Comparison of ENCODE assay signal across 13 cellular contexts in the genomic region with DNA sequence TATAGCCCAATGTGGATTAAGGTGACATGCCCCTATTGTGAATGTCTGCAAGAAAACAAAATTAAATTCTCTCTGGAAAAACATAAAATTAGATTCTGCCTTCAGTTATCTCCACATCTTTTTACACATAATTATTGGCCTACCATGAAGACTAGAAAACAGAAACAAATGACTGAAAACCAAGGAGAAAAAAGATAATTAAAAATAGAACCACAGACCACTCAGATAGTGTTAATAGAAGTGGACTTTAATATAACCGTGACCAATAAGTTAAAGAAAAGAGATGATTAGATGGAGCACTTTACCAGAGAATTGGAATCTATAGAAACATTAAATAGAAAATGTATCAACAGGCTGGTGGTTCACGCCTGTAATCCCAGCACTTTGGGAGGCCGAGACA.
"Had no signal": no experiment of that assay in that cellular context is flagged by ENCODE, and none has a peak within 500 bp of the region (broad histone marks: within the 10 kb centered on the region; RNA-seq: fewer than 3 reads in every experiment).

No MANE protein-coding gene starts in this region.

- ATAC-seq: effector memory CD8-positive, alpha-beta T cell; esophagus mucosa; foreskin keratinocyte; gastrocnemius medialis; gastroesophageal sphincter; heart left ventricle; heart right ventricle had no signal

- H3K4me1 ChIP-seq: colonic mucosa, esophagus squamous epithelium, foreskin keratinocyte, gastrocnemius medialis, gastroesophageal sphincter, heart left ventricle, heart right ventricle had no signal

- H3K4me3 ChIP-seq: colonic mucosa, coronary artery, dorsolateral prefrontal cortex, esophagus muscularis mucosa, esophagus squamous epithelium, gastrocnemius medialis, gastroesophageal sphincter, heart left ventricle, heart right ventricle had no signal

- H3K9me3 ChIP-seq: colonic mucosa, esophagus muscularis mucosa, esophagus squamous epithelium, gastrocnemius medialis had no signal

- H3K27ac ChIP-seq: colonic mucosa, coronary artery, dorsolateral prefrontal cortex, epithelial cell of prostate, esophagus muscularis mucosa, esophagus squamous epithelium, foreskin keratinocyte, gastrocnemius medialis, gastroesophageal sphincter, heart left ventricle, heart right ventricle had no signal

- H3K36me3 ChIP-seq: colonic mucosa, esophagus muscularis mucosa, esophagus squamous epithelium, gastrocnemius medialis, gastroesophageal sphincter, heart left ventricle, heart right ventricle had no signal
